8 cellular contexts compared by ENCODE assay signal in genomic region chr10:43419997-43420368, GRCh38.
DNase-seq lines count a peak whose midpoint lies in the region; ATAC-seq and TF ChIP-seq lines count a peak whose summit lies in the region.

No MANE protein-coding gene starts in this region.

- DNase-seq in AG09309 (ENCODE audit: low read depth) (no peak), choroid plexus epithelial cell (ENCODE audit: low read depth) (no peak), Kasumi-1 (lab: John Stamatoyannopoulos, UW) (no peak), RPMI8226 (no peak)

- H3K27ac ChIP-seq in HUES6 (ENCODE audit: low read depth, low read length) = no peak overlapping the region
- H3K27ac ChIP-seq in muscle layer of duodenum (ENCODE audit: low read length) = peak overlapping the region; percentile 97

- H3K27me3 ChIP-seq in HUES6 (ENCODE audit: control insufficient read depth, insufficient read depth, low read length) (no peaks in the 10 kb centered on the region), muscle layer of duodenum (ENCODE audit: low read depth, low read length) (no peaks in the 10 kb centered on the region)

- TF ChIP-seq CTCF in AG09309 (IDR thresholded peaks at IDR 0.05; ENCODE audit: control insufficient read depth, insufficient read depth, low read depth, low read length, missing control alignments) (no peak), choroid plexus epithelial cell (conservative IDR thresholded peaks at IDR 0.05; ENCODE audit: low read depth, low read length) (no peak)

- H3K4me3 ChIP-seq in AG09309 (ENCODE audit: control insufficient read depth, low read depth, low read length) (peak overlapping the region; percentile 62), HUES6 (ENCODE audit: low read depth, low read length) (peak overlapping the region; percentile 45; the same call in 1 of the 2 replicates), choroid plexus epithelial cell (ENCODE audit: low read depth, low read length) (peak overlapping the region; percentile 61), muscle layer of duodenum (ENCODE audit: low read depth in 1 of 2, low read length in 2 of 2) (peak overlapping the region; percentile 69 to 73)

- H3K36me3 ChIP-seq in HUES6 (ENCODE audit: control insufficient read depth, insufficient read depth, low read length) (no peaks in the 10 kb centered on the region), muscle layer of duodenum (ENCODE audit: control insufficient read depth in 1 of 2, insufficient read depth in 2 of 2, low read length in 2 of 2) (no peaks in the 10 kb centered on the region)

- no peaks in the 10 kb centered on the region for H3K9me3 ChIP-seq in HUES6 (ENCODE audit: control insufficient read depth, insufficient read depth, low read depth, low read length)
- no peaks in the 10 kb centered on the region for H3K9me3 ChIP-seq in muscle layer of duodenum (ENCODE audit: control insufficient read depth in 1 of 2, low read length in 2 of 2)

- H3K4me1 ChIP-seq in HUES6 (ENCODE audit: control insufficient read depth, insufficient read depth, low read length) (no peaks in the 10 kb centered on the region), muscle layer of duodenum (ENCODE audit: control insufficient read depth in 1 of 2, insufficient read depth in 2 of 2, low read length in 2 of 2) (peaks cover 0 to 6% of the 10 kb centered on the region in 2 donors)

- no peak for ATAC-seq in GM21423 (IDR thresholded peaks at IDR 0.05; ENCODE audit: unreplicated experiment)
- ATAC-seq in HG02610 (IDR thresholded peaks at IDR 0.05; ENCODE audit: unreplicated experiment) = no peak

- H3K9ac ChIP-seq in HUES6 (ENCODE audit: low read length) = peak overlapping the region; percentile 72
